In the genomic region with DNA sequence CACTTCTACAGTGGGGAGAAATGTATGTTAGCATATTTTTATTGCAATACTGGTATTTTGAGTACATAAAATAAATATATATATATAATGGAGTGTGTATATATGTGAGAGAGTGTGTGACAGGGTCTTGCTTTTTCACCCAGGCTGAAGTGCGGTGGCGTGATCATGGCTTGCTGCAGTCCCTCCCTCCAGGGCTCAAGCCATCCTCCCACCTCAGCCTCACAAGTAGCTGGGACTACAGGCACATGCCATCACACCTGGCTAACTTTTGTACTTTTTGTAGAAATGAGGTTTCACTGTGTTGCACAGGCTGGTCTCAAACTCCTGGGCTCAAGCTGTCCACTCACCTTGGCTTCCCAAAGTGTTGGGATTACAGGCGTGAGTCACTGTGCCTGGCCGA, we compare ENCODE assay signal across 19 cellular contexts. TPM values are rescaled to one million over a fixed set of nuclear protein-coding genes. Genes with fewer than 3 reads are reported as not detected.
DNase-seq lines count a peak whose midpoint lies in the region; ATAC-seq and FAIRE-seq lines count a peak whose summit lies in the region.
"Had no signal": no experiment of that assay in that cellular context is flagged by ENCODE, and none has a peak within 500 bp of the region (broad histone marks: within the 10 kb centered on the region; RNA-seq: fewer than 3 reads in every experiment).

No MANE protein-coding gene starts in this region.

- H3K27me3 Mint-ChIP-seq in activated CD4-positive, alpha-beta T cell treated with anti-CD3 and anti-CD28 coated beads, Interleukin-2, amount 10 ng/mL, durations not matched to agents 7 days and 5 days, result no peaks in the 10 kb centered on the region
- H3K27me3 Mint-ChIP-seq in activated naive CD8-positive, alpha-beta T cell, result no peaks in the 10 kb centered on the region
- H3K27me3 Mint-ChIP-seq in natural killer cell treated with Interleukin-12 subunit alpha and Interleukin-12 subunit beta and Interleukin-15 and Interleukin-18, amount 100 ng/mL, for 72 hours, result no peaks in the 10 kb centered on the region
- H3K27me3 Mint-ChIP-seq: progenitor cell of endocrine pancreas had no signal

- H3K9me3 Mint-ChIP-seq in activated CD4-positive, alpha-beta T cell treated with anti-CD3 and anti-CD28 coated beads, Interleukin-2, amount 10 ng/mL, durations not matched to agents 7 days and 5 days, result no peaks in the 10 kb centered on the region
- no peaks in the 10 kb centered on the region for H3K9me3 Mint-ChIP-seq in activated naive CD8-positive, alpha-beta T cell (ENCODE audit: low read depth)
- H3K9me3 Mint-ChIP-seq in natural killer cell treated with Interleukin-12 subunit alpha and Interleukin-12 subunit beta and Interleukin-15 and Interleukin-18, amount 100 ng/mL, for 72 hours, result no peaks in the 10 kb centered on the region

- no peak for ATAC-seq in natural killer cell treated with Interleukin-12 subunit alpha and Interleukin-12 subunit beta and Interleukin-15 and Interleukin-18, amount 100 ng/mL, for 72 hours
- ATAC-seq in GM21717 (IDR thresholded peaks at IDR 0.05; ENCODE audit: unreplicated experiment), result no peak
- ATAC-seq: activated CD4-positive, CD25-positive, alpha-beta regulatory T cell treated with anti-CD3 and anti-CD28 coated beads, Interleukin-2, amount 50 U/mL, for 24 hours had no signal

- H3K27ac Mint-ChIP-seq in activated CD4-positive, alpha-beta T cell treated with anti-CD3 and anti-CD28 coated beads, Interleukin-2, amount 10 ng/mL, durations not matched to agents 7 days and 5 days, result peak overlapping the region; percentile 88
- peak overlapping the region; percentile 98 for H3K27ac Mint-ChIP-seq in activated naive CD8-positive, alpha-beta T cell
- H3K27ac Mint-ChIP-seq in natural killer cell treated with Interleukin-12 subunit alpha and Interleukin-12 subunit beta and Interleukin-15 and Interleukin-18, amount 100 ng/mL, for 72 hours, result peak overlapping the region; percentile 93 to 96
- H3K27ac Mint-ChIP-seq: progenitor cell of endocrine pancreas had no signal

- H3K4me1 Mint-ChIP-seq in activated CD4-positive, alpha-beta T cell treated with anti-CD3 and anti-CD28 coated beads, Interleukin-2, amount 10 ng/mL, durations not matched to agents 7 days and 5 days, result peaks cover 55% of the 10 kb centered on the region
- peaks cover 76% of the 10 kb centered on the region for H3K4me1 Mint-ChIP-seq in activated naive CD8-positive, alpha-beta T cell (ENCODE audit: low read depth)
- peaks cover 48 to 53% of the 10 kb centered on the region in 2 donors for H3K4me1 Mint-ChIP-seq in natural killer cell treated with Interleukin-12 subunit alpha and Interleukin-12 subunit beta and Interleukin-15 and Interleukin-18, amount 100 ng/mL, for 72 hours (ENCODE audit: low read depth in 2 of 2)

- FAIRE-seq in GM18507 (lab: Jason Lieb, UNC), result peak; percentile 48

- H3K36me3 Mint-ChIP-seq in activated CD4-positive, alpha-beta T cell treated with anti-CD3 and anti-CD28 coated beads, Interleukin-2, amount 10 ng/mL, durations not matched to agents 7 days and 5 days (ENCODE audit: low read depth), result peaks cover 59% of the 10 kb centered on the region
- H3K36me3 Mint-ChIP-seq in activated naive CD8-positive, alpha-beta T cell, result peaks cover 4% of the 10 kb centered on the region
- H3K36me3 Mint-ChIP-seq in natural killer cell treated with Interleukin-12 subunit alpha and Interleukin-12 subunit beta and Interleukin-15 and Interleukin-18, amount 100 ng/mL, for 72 hours, result peaks cover 21% of the 10 kb centered on the region

- POLR2A ChIA-PET in activated CD4-positive, alpha-beta T cell treated with anti-CD3 and anti-CD28 coated beads, Interleukin-2, amount 10 ng/mL, durations not matched to agents 7 days and 5 days (lab: Charles Lee), result interaction anchor here (0.6 to 1.9 kb wide), 2 partner anchors 79 to 493 kb away, joined by 5 to 6 read pairs; no protein-coding TSS in a partner anchor

- H3K4me3 Mint-ChIP-seq in activated CD4-positive, alpha-beta T cell treated with anti-CD3 and anti-CD28 coated beads, Interleukin-2, amount 10 ng/mL, durations not matched to agents 7 days and 5 days, result peak overlapping the region; percentile 95
- H3K4me3 Mint-ChIP-seq in activated naive CD8-positive, alpha-beta T cell, result peak overlapping the region; percentile 95
- H3K4me3 Mint-ChIP-seq in natural killer cell treated with Interleukin-12 subunit alpha and Interleukin-12 subunit beta and Interleukin-15 and Interleukin-18, amount 100 ng/mL, for 72 hours, result peak overlapping the region; percentile 94

- CTCF ChIA-PET in activated CD4-positive, alpha-beta T cell treated with anti-CD3 and anti-CD28 coated beads, Interleukin-2, amount 10 ng/mL, durations not matched to agents 7 days and 5 days (lab: Charles Lee), result interaction anchor here (1.1 to 2.2 kb wide), 12 partner anchors 46 to 721 kb away, joined by 3 to 17 read pairs (median 4); a partner anchor contains a TSS

- DNase-seq in activated CD4-positive, alpha-beta T cell treated with anti-CD3 and anti-CD28 coated beads, Interleukin-2, amount 10 ng/mL, durations not matched to agents 7 days and 5 days, result no peak
- no peak for DNase-seq in activated CD4-positive, alpha-beta T cell treated with anti-CD3 and anti-CD28 coated beads, Interleukin-2, amount 50 U/mL, for 4 hours
- DNase-seq in GM18507 (ENCODE audit: extremely low spot score, insufficient read length, low read depth) (no peak), hippocampal formation (lab: John Stamatoyannopoulos, UW) (no peak)
- no peak for DNase-seq in natural killer cell treated with Interleukin-12 subunit alpha and Interleukin-12 subunit beta and Interleukin-15 and Interleukin-18, amount 100 ng/mL, for 72 hours (ENCODE audit: low spot score)
- DNase-seq in NK-92 treated with Interleukin-12 subunit alpha and Interleukin-12 subunit beta, amount 100 ng/mL, for 24 hours (lab: John Stamatoyannopoulos, UW), result no peak
- DNase-seq: aorta, DMS 273 treated with DMSO at 0.1 percent for 48 hours, GF-D8, mesenchymal stem cell, NCI-H1417 treated with DMSO at 0.1 percent for 48 hours, NCI-H774, PC-9, T1000 had no signal

RNA-seq across cellular contexts. Expression of a gene that starts 4.1 kb away (rescaled TPM):
- total RNA-seq in activated CD4-positive, alpha-beta T cell treated with anti-CD3 and anti-CD28 coated beads, Interleukin-2, amount 10 ng/mL, durations not matched to agents 7 days and 5 days, result 100 to 1,000 TPM; 200 to 222 TPM
- total RNA-seq in natural killer cell treated with Interleukin-12 subunit alpha and Interleukin-12 subunit beta and Interleukin-15 and Interleukin-18, amount 100 ng/mL, for 72 hours, result 100 to 1,000 TPM in 1 of 2 donors, 10 to 100 TPM in 1; 95.4 to 126 TPM

RNA-seq across cellular contexts. Expression of a gene that starts 52.5 kb away (rescaled TPM):
- 1 to 10 TPM; 3.3 to 3.8 TPM for total RNA-seq in activated CD4-positive, alpha-beta T cell treated with anti-CD3 and anti-CD28 coated beads, Interleukin-2, amount 10 ng/mL, durations not matched to agents 7 days and 5 days
- 10 to 100 TPM in 1 of 2 donors, 1 to 10 TPM in 1; 3.7 to 11.2 TPM for total RNA-seq in natural killer cell treated with Interleukin-12 subunit alpha and Interleukin-12 subunit beta and Interleukin-15 and Interleukin-18, amount 100 ng/mL, for 72 hours
- total RNA-seq: A172, progenitor cell of endocrine pancreas had no signal
